Comparison of ENCODE assay signal across 31 cellular contexts in genomic region chr4:115219315-115219840, GRCh38.
DNase-seq lines count a peak whose midpoint lies in the region; TF ChIP-seq lines count a peak whose summit lies in the region.
"Had no signal": no experiment of that assay in that cellular context is flagged by ENCODE, and none has a peak within 500 bp of the region (broad histone marks: within the 10 kb centered on the region; RNA-seq: fewer than 3 reads in every experiment).

No MANE protein-coding gene starts in this region.

- POLR2A ChIA-PET in SK-N-SH (lab: Yijun Ruan, JAX): no interaction called here

- TF ChIP-seq RAD21 in SK-N-SH (IDR thresholded peaks at IDR 0.05; ENCODE audit: low read length): no peak

- no peaks in the 10 kb centered on the region for H3K79me1 ChIP-seq in trophoblast cell (ENCODE audit: low read length)

- H3K9me3 ChIP-seq in HUES48 (ENCODE audit: control insufficient read depth, insufficient read depth, low read length) (no peaks in the 10 kb centered on the region), SK-N-SH (no peaks in the 10 kb centered on the region), trophoblast cell (ENCODE audit: insufficient read depth, low read depth, low read length) (no peaks in the 10 kb centered on the region)
- H3K9me3 ChIP-seq: BLaER1 treated with 17β-estradiol and CSF1 and Interleukin-3, amounts not matched to agents 10 nM and 100 nM; mucosa of descending colon; transverse colon had no signal

- H3F3A ChIP-seq in SK-N-SH (replicated peaks; ENCODE audit: insufficient read depth): no peaks in the 10 kb centered on the region

- no peaks in the 10 kb centered on the region for H4K20me1 ChIP-seq in SK-N-SH (ENCODE audit: insufficient read depth)
- H4K20me1 ChIP-seq: BLaER1 treated with 17β-estradiol and CSF1 and Interleukin-3, amounts not matched to agents 10 nM and 100 nM had no signal

- H3K14ac ChIP-seq in trophoblast cell (ENCODE audit: low read length): no peak overlapping the region

- no peak overlapping the region for H2BK120ac ChIP-seq in trophoblast cell (ENCODE audit: insufficient read depth, low read length, poor library complexity)

- H4K8ac ChIP-seq in trophoblast cell (ENCODE audit: low read depth, low read length): no peak overlapping the region

- H3K27ac ChIP-seq in HUES48 (ENCODE audit: low read depth, low read length) (peak overlapping the region; percentile 74), SK-N-SH (ENCODE audit: low read depth in 2 of 2, low read length in 1 of 2) (no peak overlapping the region), trophoblast cell (ENCODE audit: low read depth, low read length) (no peak overlapping the region)
- H3K27ac ChIP-seq: BLaER1 treated with 17β-estradiol and CSF1 and Interleukin-3, amounts not matched to agents 10 nM and 100 nM; brain microvascular endothelial cell; HL-60; RWPE1; SK-N-MC; transverse colon had no signal

- no peaks in the 10 kb centered on the region for H3K79me2 ChIP-seq in SK-N-SH (ENCODE audit: insufficient read depth)
- no peaks in the 10 kb centered on the region for H3K79me2 ChIP-seq in trophoblast cell (ENCODE audit: control insufficient read depth, insufficient read depth, low read length, poor library complexity)

- H4K12ac ChIP-seq in trophoblast cell (ENCODE audit: low read depth, low read length): no peak overlapping the region

- DNase-seq in NCI-H146 treated with DMSO at 0.1 percent for 48 hours (lab: John Stamatoyannopoulos, UW; ENCODE audit: unreplicated experiment): peak; percentile 12
- DNase-seq in SHP77 treated with DMSO at 0.1 percent for 48 hours (lab: John Stamatoyannopoulos, UW): peak; percentile 8
- DNase-seq in iPS-NIHi7 (ENCODE audit: extremely low spot score): peak; percentile 14
- no peak for DNase-seq in SK-N-SH
- DNase-seq in trophoblast cell: no peak
- DNase-seq in RKO (ENCODE audit: low spot score): no peak
- DNase-seq: activated CD4-positive, alpha-beta memory T cell treated with anti-CD3 and anti-CD28 coated beads, Interleukin-2, amount 10 ng/mL, durations not matched to agents 7 days and 5 days; activated CD4-positive, CD25-positive, alpha-beta regulatory T cell treated with anti-CD3 and anti-CD28 coated beads, Interleukin-2, amount 50 U/mL, for 72 hours; activated CD8-positive, alpha-beta memory T cell treated with anti-CD3 and anti-CD28 coated beads, Interleukin-2, amount 50 U/mL, for 4 hours; activated naive CD4-positive, alpha-beta T cell treated with anti-CD3 and anti-CD28 coated beads for 36 hours; amniotic stem cell; brain microvascular endothelial cell; cerebellar nuclear complex; COR-L47; dermis blood vessel endothelial cell; DND-41; left cardiac atrium; mucosa of descending colon; MV-4-11; natural killer cell; NCI-H1694 treated with DMSO at 0.1 percent for 48 hours; NCI-H2227 treated with DMSO at 0.1 percent for 48 hours; stimulated activated CD4-positive, alpha-beta T cell treated with anti-CD3 and anti-CD28 coated beads, Interleukin-15, amount 100 ng/mL, for 24 hours; stimulated activated CD4-positive, alpha-beta T cell treated with anti-CD3 and anti-CD28 coated beads, Interleukin-4, amount 100 ng/mL, for 4 hours; T-helper 17 cell; transverse colon had no signal

- 13% methylated on average over 2 of the region's 2 CpGs for WGBS in SK-N-SH (ENCODE audit: low lambda C conversion rate)
- no CpG with 5 or more reads among the region's 2 CpGs for WGBS in trophoblast cell (ENCODE audit: extremely low coverage, insufficient coverage, insufficient read length)

- CTCF ChIA-PET in SK-N-SH (lab: Yijun Ruan, JAX): no interaction called here

- H2BK5ac ChIP-seq in trophoblast cell (ENCODE audit: low read depth, low read length, poor library complexity): no peak overlapping the region

- H2AFZ ChIP-seq in SK-N-SH (ENCODE audit: low read depth) (no peak overlapping the region), trophoblast cell (ENCODE audit: insufficient read depth, low read length, poor library complexity) (no peak overlapping the region)

- no peaks in the 10 kb centered on the region for H3K36me3 ChIP-seq in HUES48 (ENCODE audit: control insufficient read depth, insufficient read depth, low read length)
- no peaks in the 10 kb centered on the region for H3K36me3 ChIP-seq in SK-N-SH (replicated peaks in 1 of 2; ENCODE audit: control insufficient read depth in 1 of 2, insufficient read depth in 2 of 2, low read length in 1 of 2)
- H3K36me3 ChIP-seq in trophoblast cell (ENCODE audit: control insufficient read depth in 1 of 2, insufficient read depth in 2 of 2, low read length in 2 of 2): no peaks in the 10 kb centered on the region
- H3K36me3 ChIP-seq: BLaER1 treated with 17β-estradiol and CSF1 and Interleukin-3, amounts not matched to agents 10 nM and 100 nM; brain microvascular endothelial cell; transverse colon had no signal

- no peak overlapping the region for H3K4ac ChIP-seq in trophoblast cell (ENCODE audit: low read depth, low read length)

- H3K4me2 ChIP-seq in SK-N-SH (no peak overlapping the region), trophoblast cell (ENCODE audit: low read length) (no peak overlapping the region)
- H3K4me2 ChIP-seq: BLaER1 treated with 17β-estradiol and CSF1 and Interleukin-3, amounts not matched to agents 10 nM and 100 nM had no signal

- H3K9ac ChIP-seq in HUES48 (ENCODE audit: low read depth, low read length) (no peak overlapping the region; the same call in 1 of the 2 replicates), SK-N-SH (no peak overlapping the region), trophoblast cell (ENCODE audit: low read length) (no peak overlapping the region)
- H3K9ac ChIP-seq: BLaER1 treated with 17β-estradiol and CSF1 and Interleukin-3, amounts not matched to agents 10 nM and 100 nM had no signal

- TF ChIP-seq CTCF in SK-N-SH (IDR thresholded peaks at IDR 0.05): no peak

- no peak for TF ChIP-seq EP300 in SK-N-SH (IDR thresholded peaks at IDR 0.05; ENCODE audit: borderline replicate concordance in 1 of 2, low read depth in 1 of 2, low read length in 1 of 2)

- H3K23ac ChIP-seq in trophoblast cell (ENCODE audit: low read length): no peak overlapping the region

- H3K18ac ChIP-seq in trophoblast cell (ENCODE audit: low read length): no peak overlapping the region

- H2AK5ac ChIP-seq in trophoblast cell (ENCODE audit: low read length): no peak overlapping the region

- no peak overlapping the region for H4K91ac ChIP-seq in trophoblast cell (ENCODE audit: low read depth, low read length)

- no peaks in the 10 kb centered on the region for H3K9me2 ChIP-seq in SK-N-SH

- H3K4me1 ChIP-seq in HUES48 (ENCODE audit: control insufficient read depth, insufficient read depth, low read length): peaks cover 65% of the 10 kb centered on the region
- H3K4me1 ChIP-seq in SK-N-SH (ENCODE audit: control insufficient read depth in 1 of 2, insufficient read depth in 2 of 2, low read depth in 1 of 2, low read length in 1 of 2): no peaks in the 10 kb centered on the region
- no peaks in the 10 kb centered on the region for H3K4me1 ChIP-seq in trophoblast cell (ENCODE audit: control insufficient read depth in 1 of 2, insufficient read depth in 2 of 2, low read length in 2 of 2)
- H3K4me1 ChIP-seq: BLaER1 treated with 17β-estradiol and CSF1 and Interleukin-3, amounts not matched to agents 10 nM and 100 nM had no signal

- H3K4me3 ChIP-seq in HUES48 (ENCODE audit: low read depth, low read length) (peak overlapping the region; percentile 24; the same call in 1 of the 2 replicates), SK-N-SH (ENCODE audit: low read depth in 2 of 2, low read length in 1 of 2) (no peak overlapping the region), trophoblast cell (ENCODE audit: low read depth, low read length) (no peak overlapping the region)
- H3K4me3 ChIP-seq: BLaER1 treated with 17β-estradiol and CSF1 and Interleukin-3, amounts not matched to agents 10 nM and 100 nM; mucosa of descending colon; SK-N-MC; transverse colon had no signal

- H3K27me3 ChIP-seq in HUES48 (ENCODE audit: control insufficient read depth, insufficient read depth, low read length) (no peaks in the 10 kb centered on the region), SK-N-SH (ENCODE audit: insufficient read depth) (no peaks in the 10 kb centered on the region), trophoblast cell (ENCODE audit: insufficient read depth, low read length) (no peaks in the 10 kb centered on the region)
- H3K27me3 ChIP-seq: BLaER1 treated with 17β-estradiol and CSF1 and Interleukin-3, amounts not matched to agents 10 nM and 100 nM; brain microvascular endothelial cell; transverse colon had no signal

- no peak overlapping the region for H2BK12ac ChIP-seq in trophoblast cell (ENCODE audit: low read length)

TF ChIP-seq in SK-N-SH, 30 proteins besides CTCF, POLR2A, EP300 and RAD21:
- TF ChIP-seq PBX3 (IDR thresholded peaks at IDR 0.05) (no peak), RXRA (IDR thresholded peaks at IDR 0.05; ENCODE audit: borderline replicate concordance, low read depth) (no peak), GATA2 (CRISPR knock-in tag; IDR thresholded peaks at IDR 0.05) (no peak), MAX (IDR thresholded peaks at IDR 0.05; ENCODE audit: low read depth) (no peak), NRF1 (IDR thresholded peaks at IDR 0.05; ENCODE audit: low read depth, low read length) (no peak), EZH2phosphoT487 (IDR thresholded peaks at IDR 0.05; ENCODE audit: borderline replicate concordance, low read depth) (no peak), MXI1 (IDR thresholded peaks at IDR 0.05; ENCODE audit: low read depth, low read length) (no peak), TEAD4 (IDR thresholded peaks at IDR 0.05; ENCODE audit: borderline replicate concordance, insufficient read depth) (no peak), CHD2 (IDR thresholded peaks at IDR 0.05; ENCODE audit: low read length, partially characterized antibody) (no peak)

Comparison
In these comparisons a context has a peak if more than half of its experiments do, and no peak if none do; other contexts are left out.
1. DNase-seq: peak in NCI-H146 treated with DMSO at 0.1 percent for 48 hours (single experiment), SHP77 treated with DMSO at 0.1 percent for 48 hours (single experiment) and iPS-NIHi7 (single experiment); none in SK-N-SH (single experiment), trophoblast cell (0 of 2) and RKO (single experiment).